In the genomic region with DNA sequence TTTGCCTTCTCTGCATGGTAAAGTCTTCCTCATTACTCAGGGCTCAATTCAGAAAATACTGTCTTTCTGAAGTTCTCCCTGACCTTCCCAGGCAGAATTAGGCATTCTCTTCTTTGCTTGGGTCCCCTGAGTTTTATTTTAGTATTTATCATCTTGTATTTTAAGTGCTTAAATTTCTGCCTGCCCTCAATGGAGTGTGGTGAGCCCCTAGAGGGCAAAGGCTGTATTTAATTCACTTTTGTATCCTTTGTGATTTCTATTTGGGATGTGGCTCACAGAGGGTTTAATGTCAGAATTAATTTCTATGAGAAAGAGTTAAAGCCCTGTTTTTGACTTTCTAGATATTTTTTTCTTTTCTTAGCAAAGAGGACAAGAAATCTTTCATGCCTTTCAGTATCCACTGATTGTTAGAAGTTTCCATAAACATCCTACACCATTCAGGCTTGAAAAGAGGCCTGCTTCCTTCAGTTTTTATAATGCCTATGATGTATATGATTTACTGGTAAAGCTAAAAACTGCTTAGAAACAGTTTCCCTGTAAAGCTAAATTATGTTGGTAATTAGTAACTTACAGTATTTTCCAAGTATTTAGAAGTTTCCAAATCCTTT, we compare ENCODE assay signal across 7 cellular contexts. TPM values are rescaled to one million over a fixed set of nuclear protein-coding genes. Genes with fewer than 3 reads are reported as not detected.
DNase-seq lines count a peak whose midpoint lies in the region; ATAC-seq and TF ChIP-seq lines count a peak whose summit lies in the region.

No MANE protein-coding gene starts in this region.

- no peaks in the 10 kb centered on the region for H3K9me3 ChIP-seq in gastrocnemius medialis
- no peaks in the 10 kb centered on the region for H3K9me3 ChIP-seq in MG63

- no peaks in the 10 kb centered on the region for H3K9me3 Mint-ChIP-seq in stimulated activated naive CD8-positive, alpha-beta T cell treated with anti-CD3 and anti-CD28 coated beads, Interleukin-15, amount 100 ng/mL, for 72 hours

- H3K36me3 ChIP-seq in gastrocnemius medialis (no peaks in the 10 kb centered on the region), MG63 (no peaks in the 10 kb centered on the region)

- peaks cover 5% of the 10 kb centered on the region for H3K27me3 Mint-ChIP-seq in stimulated activated naive CD8-positive, alpha-beta T cell treated with anti-CD3 and anti-CD28 coated beads, Interleukin-15, amount 100 ng/mL, for 72 hours

- ATAC-seq in GM18508 (IDR thresholded peaks at IDR 0.05; ENCODE audit: insufficient read depth, unreplicated experiment) (peak; percentile 55), gastrocnemius medialis (no peak)
- ATAC-seq in stimulated activated naive CD8-positive, alpha-beta T cell treated with anti-CD3 and anti-CD28 coated beads, Interleukin-15, amount 100 ng/mL, for 72 hours = no peak

- peak overlapping the region in 3 of 4 donors; percentile 1 to 48 (median 23) for H3K27ac ChIP-seq in gastrocnemius medialis

- TF ChIP-seq CTCF in epithelial cell of esophagus (IDR thresholded peaks at IDR 0.05; ENCODE audit: insufficient read depth, low read depth, low read length, missing control alignments) (peak; percentile 51), gastrocnemius medialis (IDR thresholded peaks at IDR 0.05 in 4 of 5, conservative IDR thresholded peaks at IDR 0.05 in 1 of 5) (peak in 3 of 5 experiments; percentile 13 to 30 (median 23))

- no peak overlapping the region for H3K4me3 ChIP-seq in epithelial cell of esophagus (ENCODE audit: low read length)
- no peak overlapping the region for H3K4me3 ChIP-seq in gastrocnemius medialis
- H3K4me3 ChIP-seq in MG63 = no peak overlapping the region

- in situ Hi-C loops in gastrocnemius medialis (cut with MboI; ENCODE audit: low sequenced_read_pairs in 4 of 4) = no loop called here

- no peak for TF ChIP-seq POLR2A in gastrocnemius medialis (IDR thresholded peaks at IDR 0.05)

- H3K27ac Mint-ChIP-seq in stimulated activated naive CD8-positive, alpha-beta T cell treated with anti-CD3 and anti-CD28 coated beads, Interleukin-15, amount 100 ng/mL, for 72 hours = no peak overlapping the region

- DNase-seq in NCI-H460 (ENCODE audit: extremely low read depth, low read depth) (peak; percentile 22), epithelial cell of esophagus (ENCODE audit: low read depth) (peak; percentile 23), gastrocnemius medialis (no peak), CD1c-positive myeloid dendritic cell (ENCODE audit: extremely low spot score) (no peak), MG63 (no peak)
- DNase-seq in stimulated activated naive CD8-positive, alpha-beta T cell treated with anti-CD3 and anti-CD28 coated beads, Interleukin-15, amount 100 ng/mL, for 72 hours = no peak

- intact Hi-C loops in gastrocnemius medialis (cut with DNase I; ENCODE audit: low total_unique reads) = no loop called here

- H3K27me3 ChIP-seq in gastrocnemius medialis (no peaks in the 10 kb centered on the region), MG63 (no peaks in the 10 kb centered on the region)

- no peaks in the 10 kb centered on the region for H3K4me1 Mint-ChIP-seq in stimulated activated naive CD8-positive, alpha-beta T cell treated with anti-CD3 and anti-CD28 coated beads, Interleukin-15, amount 100 ng/mL, for 72 hours

- H3K4me1 ChIP-seq in gastrocnemius medialis = no peaks in the 10 kb centered on the region

- H3K4me3 Mint-ChIP-seq in stimulated activated naive CD8-positive, alpha-beta T cell treated with anti-CD3 and anti-CD28 coated beads, Interleukin-15, amount 100 ng/mL, for 72 hours = no peak overlapping the region

RNA-seq across cellular contexts. Expression of gene PTPRB, which starts 55.6 kb away (rescaled TPM):
- total RNA-seq in NCI-H460 (2014; rRNA removed; shearing (Covaris generic)) = 0.81 and 1.0 TPM in 2 replicates
- polyA plus RNA-seq in NCI-H460 (2014; cell fraction: nucleus; rRNA removed) = 0.01 and 0.05 TPM in 2 replicates
- 10 to 100 TPM; 11.7 to 22.7 (median 15.9) TPM for total RNA-seq in gastrocnemius medialis
- 0.27 and 1.1 TPM in 2 replicates for total RNA-seq in MG63 (2014; rRNA removed; shearing (Covaris generic); ENCODE audit: low replicate concordance)

Comparison
In these comparisons a context has a peak if more than half of its experiments do, and no peak if none do; other contexts are left out.
1. DNase-seq: peak in NCI-H460 (single experiment) and epithelial cell of esophagus (single experiment); none in gastrocnemius medialis (0 of 2), stimulated activated naive CD8-positive, alpha-beta T cell treated with anti-CD3 and anti-CD28 coated beads, Interleukin-15, amount 100 ng/mL, for 72 hours (0 of 2), CD1c-positive myeloid dendritic cell (single experiment) and MG63 (single experiment).